In the genomic region with DNA sequence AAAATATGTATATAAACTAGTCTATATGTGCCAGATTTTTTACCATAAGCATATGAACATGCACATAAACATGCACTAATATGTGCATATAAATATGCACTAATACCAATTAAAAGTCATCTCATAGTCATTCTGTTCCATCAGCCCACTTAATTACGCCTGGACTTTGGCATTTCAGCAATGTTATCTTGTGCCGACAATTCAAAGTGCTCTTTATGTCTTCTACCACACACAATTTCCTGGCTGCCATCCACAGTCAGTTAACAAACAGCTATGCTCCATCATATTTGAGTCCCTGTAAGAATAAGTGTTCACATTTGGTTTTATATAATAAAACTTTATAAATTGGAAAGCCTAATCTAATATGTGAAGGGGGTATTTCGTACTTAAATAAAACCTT, we compare ENCODE assay signal across 26 cellular contexts.
DNase-seq lines count a peak whose midpoint lies in the region; ATAC-seq and TF ChIP-seq lines count a peak whose summit lies in the region.
"Had no signal": no experiment of that assay in that cellular context is flagged by ENCODE, and none has a peak within 500 bp of the region (broad histone marks: within the 10 kb centered on the region; RNA-seq: fewer than 3 reads in every experiment).

No MANE protein-coding gene starts in this region.

- TF ChIP-seq POLR2A in testis (IDR thresholded peaks at IDR 0.05) (no peak), erythroblast (IDR thresholded peaks at IDR 0.05; ENCODE audit: low read length) (no peak)

- H3K4me1 ChIP-seq in right cardiac atrium (ENCODE audit: control insufficient read depth, insufficient read depth, low read length): peaks cover 2% of the 10 kb centered on the region
- peaks cover 6% of the 10 kb centered on the region for H3K4me1 ChIP-seq in testis
- no peaks in the 10 kb centered on the region for H3K4me1 ChIP-seq in aorta (ENCODE audit: control insufficient read depth in 1 of 2, insufficient read depth in 2 of 2, low read length in 2 of 2)
- H3K4me1 ChIP-seq: suprapubic skin, vagina had no signal

- H3K9me3 ChIP-seq in right cardiac atrium (ENCODE audit: control insufficient read depth, low read length) (no peaks in the 10 kb centered on the region), testis (no peaks in the 10 kb centered on the region), aorta (ENCODE audit: control insufficient read depth, low read length) (no peaks in the 10 kb centered on the region)
- H3K9me3 ChIP-seq: HAP-1, suprapubic skin, vagina had no signal

- H3K27me3 ChIP-seq in right cardiac atrium (ENCODE audit: control insufficient read depth, insufficient read depth) (no peaks in the 10 kb centered on the region), testis (no peaks in the 10 kb centered on the region), aorta (ENCODE audit: control insufficient read depth in 1 of 2, insufficient read depth in 2 of 2, low read length in 1 of 2) (no peaks in the 10 kb centered on the region)
- H3K27me3 ChIP-seq: suprapubic skin, vagina had no signal

- H3K27ac ChIP-seq in right cardiac atrium (ENCODE audit: low read length) (no peak overlapping the region), testis (no peak overlapping the region), aorta (ENCODE audit: low read depth in 1 of 2, low read length in 2 of 2) (no peak overlapping the region)
- H3K27ac ChIP-seq: suprapubic skin, vagina had no signal

- no peak for TF ChIP-seq CTCF in testis (IDR thresholded peaks at IDR 0.05)

- DNase-seq in RPMI7951 (ENCODE audit: low read depth): peak; percentile 32
- DNase-seq in dermis microvascular lymphatic vessel endothelial cell (ENCODE audit: low read depth in 2 of 2): peak; percentile 58 to 62
- DNase-seq in right cardiac atrium: peak in 1 of 3 donors; percentile 47
- peak; percentile 45 for DNase-seq in testis
- DNase-seq in islet precursor cell: no peak
- DNase-seq in erythroblast (lab: John Stamatoyannopoulos, UW): no peak
- DNase-seq in aorta: no peak
- DNase-seq: activated CD4-positive, alpha-beta T cell treated with anti-CD3 and anti-CD28 coated beads for 1 hour; activated CD8-positive, alpha-beta memory T cell treated with anti-CD3 and anti-CD28 coated beads for 24 hours; activated naive CD4-positive, alpha-beta T cell; activated T-cell treated with anti-CD3 and anti-CD28 coated beads, Interleukin-2, amount 50 U/mL, for 24 hours; amygdala; CD4-positive, alpha-beta memory T cell; cerebellar nuclear complex; effector CD4-positive, alpha-beta T cell; KG1; NCI-H187 treated with DMSO at 0.1 percent for 48 hours; NCI-H226; NCI-H82; SIG-M5; stimulated activated CD4-positive, alpha-beta T cell treated with anti-CD3 and anti-CD28 coated beads, Interleukin-2, amount 100 ng/mL, for 24 hours; T-helper 1 cell had no signal

- intact Hi-C loops in right cardiac atrium (cut with DNase I): no loop called here
- intact Hi-C loops in testis (cut with DNase I; ENCODE audit: low total_unique reads): no loop called here
- intact Hi-C loops in aorta (cut with DNase I): no loop called here

- H3K36me3 ChIP-seq in testis (ENCODE audit: low read depth, missing control alignments): no peaks in the 10 kb centered on the region
- no peaks in the 10 kb centered on the region for H3K36me3 ChIP-seq in aorta (ENCODE audit: control insufficient read depth in 1 of 2, insufficient read depth in 2 of 2, low read length in 1 of 2)
- H3K36me3 ChIP-seq: HAP-1, suprapubic skin, vagina had no signal

- peak; percentile 70 to 91 for ATAC-seq in right cardiac atrium
- no peak for ATAC-seq in aorta (ENCODE audit: low FRiP score)
- ATAC-seq: stimulated activated effector memory CD8-positive, alpha-beta T cell treated with anti-CD3 and anti-CD28 coated beads, Interleukin-12 subunit alpha, Interleukin-12 subunit beta, amount 100 ng/mL, for 72 hours had no signal

- no peak overlapping the region for H3K4me3 ChIP-seq in right cardiac atrium (ENCODE audit: low read length)
- no peak overlapping the region for H3K4me3 ChIP-seq in testis
- H3K4me3 ChIP-seq in aorta (ENCODE audit: low read length in 2 of 2): no peak overlapping the region
- H3K4me3 ChIP-seq: HAP-1, suprapubic skin, vagina had no signal

- WGBS in right cardiac atrium: 41% methylated on average over 3 of the region's 3 CpGs
- 40 to 46% methylated on average over 3 of the region's 3 CpGs for whole genome bisulfite sequencing in testis, 2 donors
- WGBS in aorta, 2 donors: 71 to 77% methylated on average over 3 of the region's 3 CpGs

Comparison
In these comparisons a context has a peak if more than half of its experiments do, and no peak if none do; other contexts are left out.
1. DNase-seq: peak in RPMI7951 (single experiment), dermis microvascular lymphatic vessel endothelial cell (2 of 2) and testis (single experiment); none in islet precursor cell (single experiment), erythroblast (0 of 2) and aorta (0 of 2).